In genomic region chr15:64706011-64706911, GRCh38 we compare ENCODE assay signal across 23 cellular contexts.
DNase-seq lines count a peak whose midpoint lies in the region; ATAC-seq, FAIRE-seq and TF ChIP-seq lines count a peak whose summit lies in the region.
"Had no signal": no experiment of that assay in that cellular context is flagged by ENCODE, and none has a peak within 500 bp of the region (broad histone marks: within the 10 kb centered on the region; RNA-seq: fewer than 3 reads in every experiment).

No MANE protein-coding gene starts in this region.

- H4K20me1 ChIP-seq in GM23338 (replicated peaks; ENCODE audit: insufficient read depth) (peaks cover 12% of the 10 kb centered on the region), H1 (replicated peaks in 1 of 2; ENCODE audit: control insufficient read depth in 1 of 2, insufficient read depth in 2 of 2, low read length in 2 of 2) (no peaks in the 10 kb centered on the region)

- TF ChIP-seq RAD21 in H1 (IDR thresholded peaks at IDR 0.05 in 1 of 2, conservative IDR thresholded peaks at IDR 0.05 in 1 of 2; ENCODE audit: low read depth in 2 of 2, low read length in 2 of 2) = no peak

- H3K27ac Mint-ChIP-seq in GM23338 = peak overlapping the region; percentile 24
- H3K27ac Mint-ChIP-seq in stimulated activated effector memory CD8-positive, alpha-beta T cell treated with anti-CD3 and anti-CD28 coated beads, Interleukin-12 subunit alpha, Interleukin-12 subunit beta, amount 100 ng/mL, for 72 hours = peak overlapping the region; percentile 3

- no peak overlapping the region for H2BK15ac ChIP-seq in H1 (ENCODE audit: low read length)
- no peak overlapping the region for H2BK15ac ChIP-seq in mesendoderm (replicated peaks; ENCODE audit: low read depth)

- H2AFZ ChIP-seq in GM23338 = no peak overlapping the region
- H2AFZ ChIP-seq in H1 (ENCODE audit: low read length) = no peak overlapping the region

- H3K18ac ChIP-seq in H1 (ENCODE audit: extremely low read depth, low read length) = no peak overlapping the region
- no peak overlapping the region for H3K18ac ChIP-seq in mesendoderm (ENCODE audit: low read length)

- H3K4me1 ChIP-seq in GM23338 (ENCODE audit: insufficient read depth) (peaks cover 12% of the 10 kb centered on the region; the same call in 1 of the 2 replicates), H1 (replicated peaks in 1 of 4; ENCODE audit: control insufficient read depth in 3 of 4, insufficient read depth in 4 of 4, low read length in 3 of 4) (peaks cover 5 to 7% (median 5%) of the 10 kb centered on the region in 4 experiments; a peak in 6 of 7 replicates), mesendoderm (ENCODE audit: control insufficient read depth, low read depth, low read length) (peaks cover 6% of the 10 kb centered on the region)

- no peak overlapping the region for H3K4ac ChIP-seq in H1 (replicated peaks; ENCODE audit: insufficient read length, low read depth, low read length)
- H3K4ac ChIP-seq in mesendoderm (ENCODE audit: low read depth, low read length) = no peak overlapping the region

- no peak overlapping the region for H2AK5ac ChIP-seq in H1 (ENCODE audit: low read depth, low read length)
- H2AK5ac ChIP-seq in mesendoderm (ENCODE audit: low read length) = no peak overlapping the region

- H4K8ac ChIP-seq in H1 (ENCODE audit: extremely low read depth, insufficient read depth, low read length) (no peak overlapping the region), mesendoderm (ENCODE audit: low read depth, low read length) (peak overlapping the region; percentile 16)

- ATAC-seq in GM23338 (no peak), HG02798 (IDR thresholded peaks at IDR 0.05; ENCODE audit: poor library complexity, unreplicated experiment) (no peak)
- ATAC-seq in stimulated activated effector memory CD8-positive, alpha-beta T cell treated with anti-CD3 and anti-CD28 coated beads, Interleukin-12 subunit alpha, Interleukin-12 subunit beta, amount 100 ng/mL, for 72 hours = no peak
- ATAC-seq: A549, GM12878, K562 had no signal

- no peak overlapping the region for H3K14ac ChIP-seq in H1 (ENCODE audit: insufficient read length)

- H3K23ac ChIP-seq in H1 (ENCODE audit: insufficient read length) (no peak overlapping the region), mesendoderm (ENCODE audit: low read length) (no peak overlapping the region)

- H3K27me3 Mint-ChIP-seq in GM23338 (ENCODE audit: insufficient read depth, low read depth, poor library complexity) = peaks cover 16% of the 10 kb centered on the region

- peak; percentile 43 to 44; a peak in 2 of 3 replicates for TF ChIP-seq POLR2A in H1 (IDR thresholded peaks at IDR 0.05; ENCODE audit: control extremely low read depth in 1 of 2, low read depth in 2 of 2, low read length in 2 of 2)

- H4K5ac ChIP-seq in H1 (ENCODE audit: insufficient read length, low read depth, low read length) (no peak overlapping the region), mesendoderm (ENCODE audit: low read length) (no peak overlapping the region)

- CTCF ChIA-PET in H1 (lab: Charles Lee; ENCODE audit: partially characterized antibody) = interaction anchor here (0.6 to 5.0 kb wide), 5 partner anchors 16 to 53 kb away, joined by 3 to 24 read pairs (median 13); no protein-coding TSS in a partner anchor

- H3K4me3 Mint-ChIP-seq in GM23338 = no peak overlapping the region
- H3K4me3 Mint-ChIP-seq in stimulated activated effector memory CD8-positive, alpha-beta T cell treated with anti-CD3 and anti-CD28 coated beads, Interleukin-12 subunit alpha, Interleukin-12 subunit beta, amount 100 ng/mL, for 72 hours = no peak overlapping the region

- peaks cover 55% of the 10 kb centered on the region for H3F3A ChIP-seq in GM23338 (replicated peaks; ENCODE audit: low read depth)

- no peak for TF ChIP-seq EP300 in H1 (IDR thresholded peaks at IDR 0.05; ENCODE audit: borderline replicate concordance in 1 of 2, low read depth in 2 of 2, low read length in 2 of 2)

- H3K56ac ChIP-seq in H1 (replicated peaks; ENCODE audit: insufficient read length, low read depth, low read length) (no peak overlapping the region), mesendoderm (ENCODE audit: low read length) (no peak overlapping the region)

- H3K27ac ChIP-seq in GM23338 (ENCODE audit: low read depth) = peak overlapping the region; percentile 14; the same call in 1 of the 2 replicates
- no peak overlapping the region for H3K27ac ChIP-seq in H1 (ENCODE audit: low read depth, low read length)
- H3K27ac ChIP-seq in mesendoderm (ENCODE audit: low read depth, low read length) = no peak overlapping the region
- H3K27ac ChIP-seq: A549, C4-2B, SK-N-MC had no signal

- H4K91ac ChIP-seq in H1 (replicated peaks; ENCODE audit: insufficient read length, low read length) = no peak overlapping the region

- no peak overlapping the region for H2BK12ac ChIP-seq in H1 (ENCODE audit: low read depth, low read length)

- peaks cover 10% of the 10 kb centered on the region for H3K23me2 ChIP-seq in H1 (ENCODE audit: low read depth, low read length)

- H3K4me1 Mint-ChIP-seq in GM23338 = peaks cover 15% of the 10 kb centered on the region
- peaks cover 20% of the 10 kb centered on the region for H3K4me1 Mint-ChIP-seq in stimulated activated effector memory CD8-positive, alpha-beta T cell treated with anti-CD3 and anti-CD28 coated beads, Interleukin-12 subunit alpha, Interleukin-12 subunit beta, amount 100 ng/mL, for 72 hours

- peaks cover 63% of the 10 kb centered on the region for H3K36me3 Mint-ChIP-seq in GM23338 (ENCODE audit: low read depth)
- H3K36me3 Mint-ChIP-seq in stimulated activated effector memory CD8-positive, alpha-beta T cell treated with anti-CD3 and anti-CD28 coated beads, Interleukin-12 subunit alpha, Interleukin-12 subunit beta, amount 100 ng/mL, for 72 hours = peaks cover 12% of the 10 kb centered on the region

- no peaks in the 10 kb centered on the region for H3K27me3 ChIP-seq in GM23338 (ENCODE audit: insufficient read depth)
- H3K27me3 ChIP-seq in H1 (replicated peaks in 1 of 4; ENCODE audit: control insufficient read depth in 3 of 4, extremely low read depth in 1 of 4, insufficient read depth in 3 of 4, low read length in 3 of 4) = no peaks in the 10 kb centered on the region
- no peaks in the 10 kb centered on the region for H3K27me3 ChIP-seq in mesendoderm (ENCODE audit: insufficient read depth, low read length, poor library complexity)

- no peak for FAIRE-seq in H1 (lab: Jason Lieb, UNC)
- FAIRE-seq: A549, GM12878, K562 had no signal

- WGBS in H1 (ENCODE audit: extremely low coverage in 1 of 2, insufficient coverage in 1 of 2, insufficient read length in 1 of 2, insufficient replicate concordance in 2 of 2, low coverage in 1 of 2, low lambda C conversion rate in 2 of 2, missing lambda C conversion rate in 1 of 2), 2 experiments = 93% methylated on average over 10 of the region's 10 CpGs; no CpG with 5 or more reads in 1 of the 2 experiments
- no CpG with 5 or more reads among the region's 10 CpGs for WGBS in mesendoderm (ENCODE audit: extremely low coverage, insufficient coverage, low lambda C conversion rate)

- H3K79me2 ChIP-seq in GM23338 (replicated peaks; ENCODE audit: insufficient read depth) = peaks cover 16% of the 10 kb centered on the region
- peaks cover 5 to 15% of the 10 kb centered on the region in 2 experiments for H3K79me2 ChIP-seq in H1 (ENCODE audit: control insufficient read depth in 1 of 2, insufficient read depth in 2 of 2, low read length in 2 of 2)
- peaks cover 12% of the 10 kb centered on the region for H3K79me2 ChIP-seq in mesendoderm (ENCODE audit: control insufficient read depth, insufficient read depth, low read length)

- no peaks in the 10 kb centered on the region for H3K79me1 ChIP-seq in H1 (ENCODE audit: low read depth, low read length)
- H3K79me1 ChIP-seq in mesendoderm (ENCODE audit: low read length) = peaks cover 6% of the 10 kb centered on the region

- DNase-seq in GM23338 (ENCODE audit: low spot score) (no peak), H1 (ENCODE audit: low read depth in 1 of 2, low spot score in 2 of 2) (no peak), mesendoderm (no peak), T1000 (lab: John Stamatoyannopoulos, UW) (no peak), G401 (ENCODE audit: low spot score) (no peak)
- DNase-seq in stimulated activated effector memory CD8-positive, alpha-beta T cell treated with anti-CD3 and anti-CD28 coated beads, Interleukin-12 subunit alpha, Interleukin-12 subunit beta, amount 100 ng/mL, for 72 hours (ENCODE audit: low spot score in 2 of 2) = no peak
- DNase-seq in activated CD4-positive, alpha-beta T cell treated with anti-CD3 and anti-CD28 coated beads for 1 hour = no peak
- DNase-seq: COR-L47, GF-D8, HCEC 1CT, NCI-H1105 treated with DMSO at 0.1 percent for 48 hours, NCI-H1694, NCI-H2081 treated with DMSO at 0.1 percent for 48 hours, NCI-H510A, NCI-H774, OCI-M1, SHP77 had no signal

- H2BK5ac ChIP-seq in H1 (ENCODE audit: low read depth, low read length) = no peak overlapping the region
- H2BK5ac ChIP-seq in mesendoderm (ENCODE audit: low read length) = no peak overlapping the region

- H3K36me3 ChIP-seq in GM23338 (ENCODE audit: insufficient read depth) = peaks cover 15% of the 10 kb centered on the region; the same call in 1 of the 2 replicates
- peaks cover 0 to 13% (median 0%) of the 10 kb centered on the region in 4 experiments; a peak in 2 of 8 replicates for H3K36me3 ChIP-seq in H1 (ENCODE audit: control insufficient read depth in 2 of 4, insufficient read depth in 4 of 4, low read length in 3 of 4)
- peaks cover 9% of the 10 kb centered on the region for H3K36me3 ChIP-seq in mesendoderm (ENCODE audit: control insufficient read depth, insufficient read depth, low read length)

- POLR2A ChIA-PET in H1 (lab: Charles Lee; ENCODE audit: partially characterized antibody) = interaction anchor here (0.6 to 59.2 kb wide), 10 partner anchors 12 to 264 kb away, joined by 3 to 1192 read pairs (median 3); partner anchors contain the start of gene RBPMS2

- H3K9ac ChIP-seq in H1 (replicated peaks in 1 of 4; ENCODE audit: extremely low read depth in 1 of 4, low read depth in 3 of 4, low read length in 3 of 4) (no peak overlapping the region), mesendoderm (ENCODE audit: low read length) (no peak overlapping the region)

- no peaks in the 10 kb centered on the region for H3K9me3 ChIP-seq in H1 (ENCODE audit: insufficient read depth in 2 of 2, low read depth in 1 of 2, low read length in 1 of 2)
- H3K9me3 ChIP-seq: A549 had no signal

- in situ Hi-C loops in G401 (cut with HindIII; ENCODE audit: low sequenced_read_pairs) = no loop called here

- no peaks in the 10 kb centered on the region for H3K9me3 Mint-ChIP-seq in GM23338
- no peaks in the 10 kb centered on the region for H3K9me3 Mint-ChIP-seq in stimulated activated effector memory CD8-positive, alpha-beta T cell treated with anti-CD3 and anti-CD28 coated beads, Interleukin-12 subunit alpha, Interleukin-12 subunit beta, amount 100 ng/mL, for 72 hours

- TF ChIP-seq CTCF in GM23338 (conservative IDR thresholded peaks at IDR 0.05; ENCODE audit: low read depth in 2 of 2) (no peak), H1 (IDR thresholded peaks at IDR 0.05; ENCODE audit: control extremely low read depth in 1 of 3, insufficient read depth in 1 of 3, low read depth in 1 of 3, low read length in 3 of 3) (no peak)

- H3K4me3 ChIP-seq in GM23338 (no peak overlapping the region), H1 (ENCODE audit: extremely low read depth in 1 of 4, insufficient read depth in 2 of 4, low read depth in 3 of 4, low read length in 4 of 4) (no peak overlapping the region), mesendoderm (ENCODE audit: low read length) (no peak overlapping the region)
- H3K4me3 ChIP-seq: A549, GM12878, K562, SK-N-MC had no signal

- H2BK120ac ChIP-seq in H1 (replicated peaks; ENCODE audit: low read depth, low read length) (no peak overlapping the region), mesendoderm (ENCODE audit: low read depth, low read length) (no peak overlapping the region)

- no peak overlapping the region for H3K4me2 ChIP-seq in GM23338
- no peak overlapping the region for H3K4me2 ChIP-seq in H1 (ENCODE audit: insufficient read depth in 1 of 2, low read depth in 2 of 2, low read length in 2 of 2)
- no peak overlapping the region for H3K4me2 ChIP-seq in mesendoderm (ENCODE audit: low read length)
- H3K4me2 ChIP-seq: A549 had no signal

- H2BK20ac ChIP-seq in H1 (ENCODE audit: low read length) = no peak overlapping the region

- no peaks in the 10 kb centered on the region for H3K9me2 ChIP-seq in GM23338 (ENCODE audit: insufficient read depth)
